ENCODE assay signal across 10 cellular contexts in the genomic region with DNA sequence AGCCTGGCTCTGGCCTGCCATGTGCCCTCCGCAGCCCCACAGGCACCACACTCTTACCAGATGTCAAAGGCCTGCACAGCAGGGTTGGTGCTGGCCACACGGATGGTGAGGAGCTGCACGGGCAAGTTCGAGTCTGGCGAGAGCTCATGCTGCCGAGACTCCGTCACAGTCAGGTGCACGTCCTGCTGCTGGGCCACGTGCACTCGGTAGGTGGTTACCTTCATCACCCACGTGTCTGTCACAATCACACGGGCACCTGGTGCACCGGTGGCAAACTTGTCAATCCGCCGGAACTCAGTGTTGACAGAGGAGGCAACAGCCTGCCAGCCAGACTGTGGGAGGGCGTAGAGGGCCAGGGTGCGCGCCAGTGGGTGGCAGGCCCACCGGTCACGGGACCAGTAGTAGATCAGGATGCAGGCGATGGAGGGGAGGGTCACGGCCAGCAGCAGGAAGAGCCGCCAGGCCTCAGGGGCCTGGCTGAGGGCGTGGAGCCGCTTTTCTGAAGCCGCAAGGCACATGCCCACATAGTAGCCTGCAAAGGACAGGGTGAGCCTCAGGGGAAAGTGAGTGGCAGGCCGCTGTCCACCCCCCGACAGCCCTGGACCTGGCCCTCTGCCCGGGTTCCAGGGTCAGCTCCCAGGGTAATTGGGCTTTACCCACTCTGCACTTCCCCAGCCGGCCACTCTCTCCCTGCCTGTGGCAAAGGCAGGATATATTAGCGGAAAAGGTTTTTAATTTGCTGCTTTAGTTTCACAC. TPM values are rescaled to one million over a fixed set of nuclear protein-coding genes. Genes with fewer than 3 reads are reported as not detected.
DNase-seq lines count a peak whose midpoint lies in the region; ATAC-seq, FAIRE-seq and TF ChIP-seq lines count a peak whose summit lies in the region.
"Had no signal": no experiment of that assay in that cellular context is flagged by ENCODE, and none has a peak within 500 bp of the region (broad histone marks: within the 10 kb centered on the region; RNA-seq: fewer than 3 reads in every experiment).

No MANE protein-coding gene starts in this region.

- peaks cover 38% of the 10 kb centered on the region for H3K79me2 ChIP-seq in HepG2 (ENCODE audit: insufficient read depth, low read length)

- no peaks in the 10 kb centered on the region for H3K36me3 Mint-ChIP-seq in T-helper 17 cell (ENCODE audit: low read depth)

- POLR2A ChIA-PET in HepG2 (lab: Yijun Ruan, JAX): no interaction called here
- POLR2A ChIA-PET in HEK293T (lab: Yijun Ruan, JAX): interaction anchor here (3.3 kb wide), 1 partner anchor 25 kb away, joined by 31 read pairs; no protein-coding TSS in a partner anchor

- H3K27me3 Mint-ChIP-seq in T-helper 17 cell: no peaks in the 10 kb centered on the region

- H3K9me3 ChIP-seq in left ventricle myocardium inferior (replicated peaks): no peaks in the 10 kb centered on the region
- no peaks in the 10 kb centered on the region for H3K9me3 ChIP-seq in T-helper 17 cell (ENCODE audit: control insufficient read depth, low read length, poor library complexity, severe bottlenecking)
- H3K9me3 ChIP-seq in HepG2 (ENCODE audit: low read length): no peaks in the 10 kb centered on the region

- CTCF ChIA-PET in HepG2 (lab: Yijun Ruan, JAX; ENCODE audit: low intra/inter-chr PET ratio, low total read pairs) (no interaction called here), HEK293T (lab: Yijun Ruan, JAX) (interaction anchor here (0.5 to 2.2 kb wide), 3 partner anchors 9 to 34 kb away, joined by 3 to 6 read pairs (median 3); a partner anchor contains a TSS)

- H3K4me3 Mint-ChIP-seq in T-helper 17 cell: peak overlapping the region; percentile 53

- no peak for FAIRE-seq in HepG2 (lab: Jason Lieb, UNC)

- no peak overlapping the region for H3K4me3 ChIP-seq in left ventricle myocardium inferior
- H3K4me3 ChIP-seq in HepG2 (replicated peaks in 1 of 3; ENCODE audit: insufficient read depth in 1 of 3, low read depth in 2 of 3, low read length in 3 of 3): no peak overlapping the region

- H3K4me1 Mint-ChIP-seq in T-helper 17 cell: peaks cover 32% of the 10 kb centered on the region

- H3K4me1 ChIP-seq in left ventricle myocardium inferior (peaks cover 88% of the 10 kb centered on the region), HepG2 (ENCODE audit: insufficient read depth, low read length) (peaks cover 45% of the 10 kb centered on the region)

- peaks cover 21% of the 10 kb centered on the region for H3K36me3 ChIP-seq in left ventricle myocardium inferior
- H3K36me3 ChIP-seq in HepG2 (replicated peaks in 1 of 2; ENCODE audit: control insufficient read depth in 1 of 2, insufficient read depth in 2 of 2, low read length in 2 of 2): peaks cover 0 to 2% of the 10 kb centered on the region in 2 experiments; a peak in 3 of 5 replicates

- H3K27ac ChIP-seq in left ventricle myocardium inferior (replicated peaks): peak overlapping the region; percentile 16
- no peak overlapping the region for H3K27ac ChIP-seq in HepG2 (ENCODE audit: extremely low read length, insufficient read depth, low read length)

- TSS peak; percentile 42 for BruUV-seq in HepG2 (replicated peaks; lab: Mats Ljungman, UMichigan)

- no peaks in the 10 kb centered on the region for H4K20me1 ChIP-seq in HepG2 (ENCODE audit: insufficient read depth, low read length)

- no peak overlapping the region for H3K9ac ChIP-seq in HepG2 (ENCODE audit: insufficient read depth, low read depth, low read length)

- H2AFZ ChIP-seq in HepG2 (ENCODE audit: low read length): no peak overlapping the region

- TF ChIP-seq CTCF in left ventricle myocardium inferior (IDR thresholded peaks at IDR 0.05; ENCODE audit: borderline replicate concordance) (no peak), HepG2 (CRISPR knock-in tag; IDR thresholded peaks at IDR 0.05) (no peak)

- no peak overlapping the region for H3K4me2 ChIP-seq in HepG2 (ENCODE audit: low read depth, low read length)

- no peaks in the 10 kb centered on the region for H3K27me3 ChIP-seq in left ventricle myocardium inferior (ENCODE audit: low read depth)
- no peaks in the 10 kb centered on the region for H3K27me3 ChIP-seq in HepG2 (ENCODE audit: control insufficient read depth in 1 of 2, insufficient read depth in 2 of 2, low read length in 2 of 2)

- TF ChIP-seq EP300 in HepG2 (IDR thresholded peaks at IDR 0.05; ENCODE audit: low read depth in 2 of 2, low read length in 2 of 2) (no peak), HepG2 (CRISPR knock-in tag; IDR thresholded peaks at IDR 0.05; ENCODE audit: borderline replicate concordance) (no peak)

- no peak for TF ChIP-seq POLR2A in HepG2 (IDR thresholded peaks at IDR 0.05; ENCODE audit: insufficient read depth in 1 of 2, low read depth in 2 of 2, low read length in 2 of 2)

- in situ Hi-C loops in HepG2 (cut with HindIII; ENCODE audit: extremely low pct_ligation_motif_present, low pct_unique_long_range_greater_than_20kb): no loop called here

- intact Hi-C loops in left ventricle myocardium inferior (cut with micrococcal nuclease): no loop called here
- intact Hi-C loops in left ventricle myocardium superior (cut with micrococcal nuclease): no loop called here
- intact Hi-C loops in HepG2 (cut with micrococcal nuclease; ENCODE audit: unreplicated experiment): no loop called here

- 94% methylated on average over 22 of the region's 31 CpGs for WGBS in HepG2 (ENCODE audit: low lambda C conversion rate)

- ATAC-seq in left ventricle myocardium superior (no peak), T-helper 17 cell (no peak), HepG2 (no peak), GM19023 (IDR thresholded peaks at IDR 0.05; ENCODE audit: unreplicated experiment) (no peak), HG03097 (IDR thresholded peaks at IDR 0.05; ENCODE audit: low FRiP score, unreplicated experiment) (no peak), HG02970 (IDR thresholded peaks at IDR 0.05; ENCODE audit: low FRiP score, unreplicated experiment) (no peak)

- no peak overlapping the region for H3K27ac Mint-ChIP-seq in T-helper 17 cell

- TF ChIP-seq RAD21 in HepG2 (CRISPR knock-in tag; IDR thresholded peaks at IDR 0.05): no peak

- DNase-seq in left ventricle myocardium inferior (no peak), left ventricle myocardium superior (no peak), T-helper 17 cell (no peak), HepG2 (ENCODE audit: low spot score) (no peak), HEK293T (ENCODE audit: extremely low spot score) (no peak)
- DNase-seq: activated CD4-positive, CD25-positive, alpha-beta regulatory T cell; NCI-H1105 had no signal

RNA-seq across cellular contexts. Expression of a gene that starts 2.9 kb away (rescaled TPM):
- 29.6 TPM for total RNA-seq in left ventricle myocardium inferior
- 31.2 TPM for total RNA-seq in left ventricle myocardium superior
- 10 to 100 TPM; 18.4 to 18.5 TPM for total RNA-seq in T-helper 17 cell
- total RNA-seq in HepG2 (2016; rRNA removed; fragmentation: Illumina TruSeq; extraction: Trizol): 15.5 and 25.8 TPM in 2 replicates
- total RNA-seq in HepG2 (2016; cell fraction: cytosol; rRNA removed; fragmentation: Illumina TruSeq; extraction: Trizol; ENCODE audit: low read depth): 9.2 and 12.7 TPM in 2 replicates
- 14.4 and 26.2 TPM in 2 replicates for total RNA-seq in HepG2 (2016; cell fraction: insoluble cytoplasmic fraction; rRNA removed; fragmentation: Illumina TruSeq; extraction: Trizol)
- 28.5 and 34.5 TPM in 2 replicates for total RNA-seq in HepG2 (2016; cell fraction: membrane; rRNA removed; fragmentation: Illumina TruSeq; extraction: Trizol)
- total RNA-seq in HepG2 (2016; cell fraction: nucleus; rRNA removed; fragmentation: Illumina TruSeq; extraction: Trizol): 20.4 and 23.0 TPM in 2 replicates
- 19.0 and 36.1 TPM in 2 replicates for polyA plus RNA-seq in HepG2 (2011; rRNA removed)
- 18.9 and 32.3 TPM in 2 replicates for polyA plus RNA-seq in HepG2 (2011; cell fraction: cytosol; rRNA removed)
- 79.1 and 84.6 TPM in 2 replicates for polyA plus RNA-seq in HepG2 (2011; cell fraction: nucleus; rRNA removed)
- polyA plus RNA-seq in HepG2 (2012): 16.1 and 20.7 TPM in 2 replicates
- 9.4 and 10.4 TPM in 2 replicates for polyA plus RNA-seq in HepG2 (2016; cell fraction: cytosol; fragmentation: Illumina TruSeq; extraction: Trizol; ENCODE audit: low read depth)
- polyA plus RNA-seq in HepG2 (2016; cell fraction: insoluble cytoplasmic fraction; fragmentation: Illumina TruSeq; extraction: Trizol; ENCODE audit: low read depth): 14.1 and 16.2 TPM in 2 replicates
- 21.6 and 23.3 TPM in 2 replicates for polyA plus RNA-seq in HepG2 (2016; cell fraction: membrane; fragmentation: Illumina TruSeq; extraction: Trizol; ENCODE audit: low read depth)
- polyA plus RNA-seq in HepG2 (2016; cell fraction: nucleus; fragmentation: Illumina TruSeq; extraction: Trizol; ENCODE audit: insufficient read depth, low read depth): 36.1 and 41.5 TPM in 2 replicates
- polyA minus RNA-seq in HepG2 (2011; rRNA and poly(A)+ RNA removed; ENCODE audit: low replicate concordance): 7.1 and 61.3 TPM in 2 replicates
- 18.8 and 21.5 TPM in 2 replicates for polyA minus RNA-seq in HepG2 (2011; cell fraction: cytosol; rRNA and poly(A)+ RNA removed)
- 6.4 and 8.5 TPM in 2 replicates for polyA minus RNA-seq in HepG2 (2011; cell fraction: nucleus; rRNA and poly(A)+ RNA removed)

RNA-seq across cellular contexts. Expression of a gene that starts 3.0 kb away (rescaled TPM):
- total RNA-seq in left ventricle myocardium inferior: 5.8 TPM
- total RNA-seq in left ventricle myocardium superior: 6.4 TPM
- total RNA-seq in T-helper 17 cell: 10 to 100 TPM; 73.4 to 91.8 TPM
- 21.2 and 35.4 TPM in 2 replicates for total RNA-seq in HepG2 (2016; rRNA removed; fragmentation: Illumina TruSeq; extraction: Trizol)
- total RNA-seq in HepG2 (2016; cell fraction: cytosol; rRNA removed; fragmentation: Illumina TruSeq; extraction: Trizol; ENCODE audit: low read depth): 9.8 and 10.0 TPM in 2 replicates
- total RNA-seq in HepG2 (2016; cell fraction: insoluble cytoplasmic fraction; rRNA removed; fragmentation: Illumina TruSeq; extraction: Trizol): 23.8 and 32.4 TPM in 2 replicates
- 15.9 and 17.1 TPM in 2 replicates for total RNA-seq in HepG2 (2016; cell fraction: membrane; rRNA removed; fragmentation: Illumina TruSeq; extraction: Trizol)
- 24.3 and 29.3 TPM in 2 replicates for total RNA-seq in HepG2 (2016; cell fraction: nucleus; rRNA removed; fragmentation: Illumina TruSeq; extraction: Trizol)
- 15.7 and 20.3 TPM in 2 replicates for polyA plus RNA-seq in HepG2 (2011; rRNA removed)
- polyA plus RNA-seq in HepG2 (2011; cell fraction: cytosol; rRNA removed): 8.7 and 16.8 TPM in 2 replicates
- 68.2 and 101 TPM in 2 replicates for polyA plus RNA-seq in HepG2 (2011; cell fraction: nucleus; rRNA removed)
- 16.3 and 27.3 TPM in 2 replicates for polyA plus RNA-seq in HepG2 (2012)
- polyA plus RNA-seq in HepG2 (2016; cell fraction: cytosol; fragmentation: Illumina TruSeq; extraction: Trizol; ENCODE audit: low read depth): 5.5 and 6.4 TPM in 2 replicates
- polyA plus RNA-seq in HepG2 (2016; cell fraction: insoluble cytoplasmic fraction; fragmentation: Illumina TruSeq; extraction: Trizol; ENCODE audit: low read depth): 59.5 and 79.8 TPM in 2 replicates
- 10.8 and 13.8 TPM in 2 replicates for polyA plus RNA-seq in HepG2 (2016; cell fraction: membrane; fragmentation: Illumina TruSeq; extraction: Trizol; ENCODE audit: low read depth)
- polyA plus RNA-seq in HepG2 (2016; cell fraction: nucleus; fragmentation: Illumina TruSeq; extraction: Trizol; ENCODE audit: insufficient read depth, low read depth): 133 and 138 TPM in 2 replicates
- 12.7 and 22.2 TPM in 2 replicates for polyA minus RNA-seq in HepG2 (2011; rRNA and poly(A)+ RNA removed; ENCODE audit: low replicate concordance)
- 7.4 and 8.9 TPM in 2 replicates for polyA minus RNA-seq in HepG2 (2011; cell fraction: cytosol; rRNA and poly(A)+ RNA removed)
- polyA minus RNA-seq in HepG2 (2011; cell fraction: nucleus; rRNA and poly(A)+ RNA removed): 10.9 and 13.8 TPM in 2 replicates

RNA-seq across cellular contexts. Expression of a gene that starts 6.2 kb away (rescaled TPM):
- total RNA-seq in left ventricle myocardium inferior (11.7 TPM), left ventricle myocardium superior (14.3 TPM), T-helper 17 cell (10 to 100 TPM; 24.9 to 36.0 TPM), HepG2 (2016; rRNA removed; fragmentation: Illumina TruSeq; extraction: Trizol) (104 and 131 TPM in 2 replicates)
- total RNA-seq in HepG2 (2016; cell fraction: cytosol; rRNA removed; fragmentation: Illumina TruSeq; extraction: Trizol; ENCODE audit: low read depth): 19.5 and 20.5 TPM in 2 replicates
- 103 and 128 TPM in 2 replicates for total RNA-seq in HepG2 (2016; cell fraction: insoluble cytoplasmic fraction; rRNA removed; fragmentation: Illumina TruSeq; extraction: Trizol)
- 43.3 and 44.2 TPM in 2 replicates for total RNA-seq in HepG2 (2016; cell fraction: membrane; rRNA removed; fragmentation: Illumina TruSeq; extraction: Trizol)
- 39.3 and 41.5 TPM in 2 replicates for total RNA-seq in HepG2 (2016; cell fraction: nucleus; rRNA removed; fragmentation: Illumina TruSeq; extraction: Trizol)
- 29.8 and 43.9 TPM in 2 replicates for polyA plus RNA-seq in HepG2 (2011; rRNA removed)
- 22.0 and 30.6 TPM in 2 replicates for polyA plus RNA-seq in HepG2 (2011; cell fraction: cytosol; rRNA removed)
- polyA plus RNA-seq in HepG2 (2011; cell fraction: nucleus; rRNA removed): 12.8 and 13.8 TPM in 2 replicates
- 30.0 and 43.7 TPM in 2 replicates for polyA plus RNA-seq in HepG2 (2012)
- polyA plus RNA-seq in HepG2 (2016; cell fraction: cytosol; fragmentation: Illumina TruSeq; extraction: Trizol; ENCODE audit: low read depth): 10.3 and 11.7 TPM in 2 replicates
- 140 and 142 TPM in 2 replicates for polyA plus RNA-seq in HepG2 (2016; cell fraction: insoluble cytoplasmic fraction; fragmentation: Illumina TruSeq; extraction: Trizol; ENCODE audit: low read depth)
- polyA plus RNA-seq in HepG2 (2016; cell fraction: membrane; fragmentation: Illumina TruSeq; extraction: Trizol; ENCODE audit: low read depth): 24.5 and 24.6 TPM in 2 replicates
- polyA plus RNA-seq in HepG2 (2016; cell fraction: nucleus; fragmentation: Illumina TruSeq; extraction: Trizol; ENCODE audit: insufficient read depth, low read depth): 69.4 and 73.3 TPM in 2 replicates
- 12.5 and 24.7 TPM in 2 replicates for polyA minus RNA-seq in HepG2 (2011; rRNA and poly(A)+ RNA removed; ENCODE audit: low replicate concordance)
- polyA minus RNA-seq in HepG2 (2011; cell fraction: cytosol; rRNA and poly(A)+ RNA removed): 19.7 and 22.7 TPM in 2 replicates
- 10.8 and 13.7 TPM in 2 replicates for polyA minus RNA-seq in HepG2 (2011; cell fraction: nucleus; rRNA and poly(A)+ RNA removed)

RNA-seq across cellular contexts. Expression of a gene that starts 34.2 kb away (rescaled TPM):
- 0.71 TPM for total RNA-seq in left ventricle myocardium inferior
- total RNA-seq in left ventricle myocardium superior: 1.3 TPM
- 1 to 10 TPM; 2.4 to 3.1 TPM for total RNA-seq in T-helper 17 cell
- total RNA-seq in HepG2 (2016; rRNA removed; fragmentation: Illumina TruSeq; extraction: Trizol): 0.62 and 1.1 TPM in 2 replicates
- 1.9 TPM in 1 of 2 replicates, not detected in the other for total RNA-seq in HepG2 (2016; cell fraction: cytosol; rRNA removed; fragmentation: Illumina TruSeq; extraction: Trizol; ENCODE audit: low read depth)
- 0.22 and 0.56 TPM in 2 replicates for total RNA-seq in HepG2 (2016; cell fraction: insoluble cytoplasmic fraction; rRNA removed; fragmentation: Illumina TruSeq; extraction: Trizol)
- total RNA-seq in HepG2 (2016; cell fraction: membrane; rRNA removed; fragmentation: Illumina TruSeq; extraction: Trizol): 0.83 and 1.1 TPM in 2 replicates
- total RNA-seq in HepG2 (2016; cell fraction: nucleus; rRNA removed; fragmentation: Illumina TruSeq; extraction: Trizol): 0.43 and 0.44 TPM in 2 replicates
- 0.46 and 0.48 TPM in 2 replicates for polyA plus RNA-seq in HepG2 (2011; rRNA removed)
- polyA plus RNA-seq in HepG2 (2011; cell fraction: cytosol; rRNA removed): 0.33 and 0.60 TPM in 2 replicates
- 0.69 and 0.85 TPM in 2 replicates for polyA plus RNA-seq in HepG2 (2011; cell fraction: nucleus; rRNA removed)
- 0.20 and 0.35 TPM in 2 replicates for polyA plus RNA-seq in HepG2 (2012)
- polyA plus RNA-seq in HepG2 (2016; cell fraction: cytosol; fragmentation: Illumina TruSeq; extraction: Trizol; ENCODE audit: low read depth): 0.21 and 0.32 TPM in 2 replicates
- 0.46 and 0.47 TPM in 2 replicates for polyA plus RNA-seq in HepG2 (2016; cell fraction: insoluble cytoplasmic fraction; fragmentation: Illumina TruSeq; extraction: Trizol; ENCODE audit: low read depth)
- 0.26 and 0.55 TPM in 2 replicates for polyA plus RNA-seq in HepG2 (2016; cell fraction: membrane; fragmentation: Illumina TruSeq; extraction: Trizol; ENCODE audit: low read depth)
- polyA plus RNA-seq in HepG2 (2016; cell fraction: nucleus; fragmentation: Illumina TruSeq; extraction: Trizol; ENCODE audit: insufficient read depth, low read depth): 0.53 and 0.70 TPM in 2 replicates
- 0.62 and 1.6 TPM in 2 replicates for polyA minus RNA-seq in HepG2 (2011; rRNA and poly(A)+ RNA removed; ENCODE audit: low replicate concordance)
- polyA minus RNA-seq in HepG2 (2011; cell fraction: cytosol; rRNA and poly(A)+ RNA removed): not detected in 2 replicates
- polyA minus RNA-seq in HepG2 (2011; cell fraction: nucleus; rRNA and poly(A)+ RNA removed): 0.13 and 0.50 TPM in 2 replicates
